Comparison of ENCODE assay signal across 11 cellular contexts in the genomic region with DNA sequence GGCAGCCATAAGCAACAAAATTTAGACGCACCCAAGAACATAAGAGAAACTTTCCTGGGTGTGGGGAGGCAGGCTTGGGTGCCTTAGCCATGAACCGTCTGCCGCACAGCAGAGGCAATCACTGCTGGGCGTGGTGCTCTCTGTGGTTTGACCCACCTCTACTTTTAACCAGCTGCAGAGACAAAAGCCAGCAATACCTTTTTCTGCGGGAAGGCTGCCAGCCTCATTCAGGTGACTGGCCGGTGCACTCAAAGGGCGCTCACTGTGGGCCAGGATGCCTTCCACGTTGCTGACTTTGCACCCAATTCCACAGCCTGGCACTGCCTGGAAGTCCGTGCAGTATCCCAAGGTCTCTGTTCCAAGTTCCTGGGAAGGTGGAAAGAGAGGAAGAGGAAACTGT.
DNase-seq lines count a peak whose midpoint lies in the region; ATAC-seq and TF ChIP-seq lines count a peak whose summit lies in the region.
"Had no signal": no experiment of that assay in that cellular context is flagged by ENCODE, and none has a peak within 500 bp of the region (broad histone marks: within the 10 kb centered on the region; RNA-seq: fewer than 3 reads in every experiment).

No MANE protein-coding gene starts in this region.

- H3K4me1 ChIP-seq in KMS-11 (ENCODE audit: low read depth, poor library complexity, severe bottlenecking) (peaks cover 30% of the 10 kb centered on the region), right lobe of liver (peaks cover 0 to 3% (median 0%) of the 10 kb centered on the region in 4 donors)

- H3K4me1 Mint-ChIP-seq in activated CD8-positive, alpha-beta T cell treated with anti-CD3 and anti-CD28 coated beads, Interleukin-2, amount 10 ng/mL, durations not matched to agents 7 days and 5 days (ENCODE audit: low read depth) = peaks cover 14% of the 10 kb centered on the region
- peaks cover 15% of the 10 kb centered on the region for H3K4me1 Mint-ChIP-seq in activated CD8-positive, alpha-beta T cell treated with anti-CD3 and anti-CD28 coated beads for 36 hours (ENCODE audit: low read depth)

- H3K27ac Mint-ChIP-seq in activated CD8-positive, alpha-beta T cell treated with anti-CD3 and anti-CD28 coated beads, Interleukin-2, amount 10 ng/mL, durations not matched to agents 7 days and 5 days = no peak overlapping the region
- no peak overlapping the region for H3K27ac Mint-ChIP-seq in activated CD8-positive, alpha-beta T cell treated with anti-CD3 and anti-CD28 coated beads for 36 hours

- H2AFZ ChIP-seq in KMS-11 (ENCODE audit: low read depth) = peak overlapping the region; percentile 50; the same call in 1 of the 2 replicates

- no peak overlapping the region for H3K4me3 Mint-ChIP-seq in activated CD8-positive, alpha-beta T cell treated with anti-CD3 and anti-CD28 coated beads, Interleukin-2, amount 10 ng/mL, durations not matched to agents 7 days and 5 days
- no peak overlapping the region for H3K4me3 Mint-ChIP-seq in activated CD8-positive, alpha-beta T cell treated with anti-CD3 and anti-CD28 coated beads for 36 hours

- no peaks in the 10 kb centered on the region for H3K27me3 ChIP-seq in KMS-11 (ENCODE audit: insufficient read depth, low read depth)
- no peaks in the 10 kb centered on the region for H3K27me3 ChIP-seq in right lobe of liver

- H3K27me3 Mint-ChIP-seq in activated CD8-positive, alpha-beta T cell treated with anti-CD3 and anti-CD28 coated beads, Interleukin-2, amount 10 ng/mL, durations not matched to agents 7 days and 5 days (ENCODE audit: low read depth) = peaks cover 17% of the 10 kb centered on the region
- H3K27me3 Mint-ChIP-seq in activated CD8-positive, alpha-beta T cell treated with anti-CD3 and anti-CD28 coated beads for 36 hours = peaks cover 6% of the 10 kb centered on the region

- peak overlapping the region; percentile 89 for H3K4me2 ChIP-seq in KMS-11

- H3K9me3 Mint-ChIP-seq in activated CD8-positive, alpha-beta T cell treated with anti-CD3 and anti-CD28 coated beads, Interleukin-2, amount 10 ng/mL, durations not matched to agents 7 days and 5 days (ENCODE audit: insufficient read depth) = no peaks in the 10 kb centered on the region
- no peaks in the 10 kb centered on the region for H3K9me3 Mint-ChIP-seq in activated CD8-positive, alpha-beta T cell treated with anti-CD3 and anti-CD28 coated beads for 36 hours

- no peak for ATAC-seq in activated CD8-positive, alpha-beta T cell treated with anti-CD3 and anti-CD28 coated beads, Interleukin-2, amount 10 ng/mL, durations not matched to agents 7 days and 5 days
- ATAC-seq in activated CD8-positive, alpha-beta T cell treated with anti-CD3 and anti-CD28 coated beads for 36 hours = no peak
- ATAC-seq in right lobe of liver (peak; percentile 47 to 82 (median 62)), GM18520 (IDR thresholded peaks at IDR 0.05; ENCODE audit: unreplicated experiment) (no peak), HG02973 (IDR thresholded peaks at IDR 0.05; ENCODE audit: unreplicated experiment) (no peak)

- no peaks in the 10 kb centered on the region for H3K9me3 ChIP-seq in right lobe of liver

- peak; percentile 31 for DNase-seq in activated CD8-positive, alpha-beta T cell treated with anti-CD3 and anti-CD28 coated beads, Interleukin-2, amount 10 ng/mL, durations not matched to agents 7 days and 5 days
- DNase-seq in activated CD8-positive, alpha-beta T cell treated with anti-CD3 and anti-CD28 coated beads for 36 hours = no peak
- peak; percentile 19 for DNase-seq in activated CD4-positive, alpha-beta T cell treated with anti-CD3 and anti-CD28 coated beads for 48 hours
- DNase-seq in right lobe of liver = peak in 2 of 3 donors; percentile 66 to 73
- DNase-seq in DMS 273 (lab: John Stamatoyannopoulos, UW; ENCODE audit: unreplicated experiment) = no peak
- DNase-seq: activated CD8-positive, alpha-beta memory T cell treated with anti-CD3 and anti-CD28 coated beads for 24 hours; H7 had no signal

- no peaks in the 10 kb centered on the region for H3K36me3 Mint-ChIP-seq in activated CD8-positive, alpha-beta T cell treated with anti-CD3 and anti-CD28 coated beads, Interleukin-2, amount 10 ng/mL, durations not matched to agents 7 days and 5 days (ENCODE audit: low read depth)
- H3K36me3 Mint-ChIP-seq in activated CD8-positive, alpha-beta T cell treated with anti-CD3 and anti-CD28 coated beads for 36 hours (ENCODE audit: low read depth) = no peaks in the 10 kb centered on the region

- no peaks in the 10 kb centered on the region for H3K79me2 ChIP-seq in KMS-11 (ENCODE audit: insufficient read depth, low read depth)

- H4K20me1 ChIP-seq in KMS-11 (ENCODE audit: insufficient read depth) = no peaks in the 10 kb centered on the region

- H3K4me3 ChIP-seq in KMS-11 (IDR thresholded peaks at IDR 0.05; ENCODE audit: insufficient read depth, low read depth, low read length) = no peak overlapping the region
- H3K4me3 ChIP-seq in right lobe of liver = no peak overlapping the region
- H3K4me3 ChIP-seq: SK-N-MC had no signal

- H3K27ac ChIP-seq in KMS-11 (peak overlapping the region; percentile 22; the same call in 1 of the 2 replicates), right lobe of liver (no peak overlapping the region)
- H3K27ac ChIP-seq: SK-N-MC had no signal

- WGBS in right lobe of liver (ENCODE audit: insufficient coverage, low coverage, low lambda C conversion rate, missing lambda C conversion rate) = 37% methylated on average over 9 of the region's 9 CpGs

- intact Hi-C loops in activated CD8-positive, alpha-beta T cell treated with anti-CD3 and anti-CD28 coated beads for 36 hours (cut with micrococcal nuclease) = no loop called here
- intact Hi-C loops in right lobe of liver (cut with DNase I) = no loop called here

- no peak overlapping the region; the same call in 1 of the 2 replicates for H3K9ac ChIP-seq in KMS-11

- TF ChIP-seq CTCF in activated CD8-positive, alpha-beta T cell treated with anti-CD3 and anti-CD28 coated beads for 36 hours (IDR thresholded peaks at IDR 0.05) = no peak
- TF ChIP-seq CTCF in KMS-11 (conservative IDR thresholded peaks at IDR 0.05; ENCODE audit: low read depth, low read length) (no peak), right lobe of liver (IDR thresholded peaks at IDR 0.05) (no peak)

- POLR2A ChIA-PET in activated CD8-positive, alpha-beta T cell treated with anti-CD3 and anti-CD28 coated beads, Interleukin-2, amount 10 ng/mL, durations not matched to agents 7 days and 5 days (lab: Charles Lee) = no interaction called here
- POLR2A ChIA-PET in activated CD8-positive, alpha-beta T cell treated with anti-CD3 and anti-CD28 coated beads for 36 hours (lab: Charles Lee) = no interaction called here

- no peak for TF ChIP-seq POLR2A in right lobe of liver (IDR thresholded peaks at IDR 0.05)

- CTCF ChIA-PET in activated CD8-positive, alpha-beta T cell treated with anti-CD3 and anti-CD28 coated beads, Interleukin-2, amount 10 ng/mL, durations not matched to agents 7 days and 5 days (lab: Charles Lee) = interaction anchor here (1.2 kb wide), 1 partner anchor 46 kb away, joined by 3 read pairs; no protein-coding TSS in a partner anchor
- CTCF ChIA-PET in activated CD8-positive, alpha-beta T cell treated with anti-CD3 and anti-CD28 coated beads for 36 hours (lab: Charles Lee) = interaction anchor here (1.4 kb wide), 1 partner anchor 11 kb away, joined by 4 read pairs; no protein-coding TSS in a partner anchor

- H3K36me3 ChIP-seq in KMS-11 (ENCODE audit: insufficient read depth) (no peaks in the 10 kb centered on the region), right lobe of liver (peaks cover 0 to 38% (median 1%) of the 10 kb centered on the region in 4 donors)

Comparison
In these comparisons a context has a peak if more than half of its experiments do, and no peak if none do; other contexts are left out.
1. DNase-seq: peak in activated CD8-positive, alpha-beta T cell treated with anti-CD3 and anti-CD28 coated beads, Interleukin-2, amount 10 ng/mL, durations not matched to agents 7 days and 5 days (single experiment), activated CD4-positive, alpha-beta T cell treated with anti-CD3 and anti-CD28 coated beads for 48 hours (single experiment) and right lobe of liver (2 of 3); none in activated CD8-positive, alpha-beta T cell treated with anti-CD3 and anti-CD28 coated beads for 36 hours (single experiment) and DMS 273 (single experiment).
2. ATAC-seq: peak in right lobe of liver (4 of 4); none in activated CD8-positive, alpha-beta T cell treated with anti-CD3 and anti-CD28 coated beads, Interleukin-2, amount 10 ng/mL, durations not matched to agents 7 days and 5 days (single experiment), activated CD8-positive, alpha-beta T cell treated with anti-CD3 and anti-CD28 coated beads for 36 hours (single experiment), GM18520 (single experiment) and HG02973 (single experiment).